ENCODE assay signal across 17 cellular contexts in genomic region chr7:103547451-103548284, GRCh38.
DNase-seq lines count a peak whose midpoint lies in the region; ATAC-seq and TF ChIP-seq lines count a peak whose summit lies in the region.
"Had no signal": no experiment of that assay in that cellular context is flagged by ENCODE, and none has a peak within 500 bp of the region (broad histone marks: within the 10 kb centered on the region; RNA-seq: fewer than 3 reads in every experiment).

No MANE protein-coding gene starts in this region.

- peak; percentile 10 for DNase-seq in SK-MEL-5 (ENCODE audit: low read depth, low spot score)
- peak; percentile 3 for DNase-seq in stromal cell of bone marrow (ENCODE audit: low read depth)
- DNase-seq in stomach, result no peak
- no peak for DNase-seq in T1000 (lab: John Stamatoyannopoulos, UW)
- no peak for DNase-seq in EL
- no peak for DNase-seq in activated CD8-positive, alpha-beta memory T cell treated with anti-CD3 and anti-CD28 coated beads for 24 hours
- DNase-seq: COR-L47, GM23248, HCEC 1CT, Karpas-422, NCI-H1417, NCI-H187 treated with DMSO at 0.1 percent for 48 hours, NCI-H748 treated with DMSO at 0.1 percent for 48 hours, SW 1271 had no signal

- no peaks in the 10 kb centered on the region for H3K27me3 ChIP-seq in stomach
- H3K27me3 ChIP-seq: SJSA1 had no signal

- peak; percentile 55 for ATAC-seq in GM18867 (IDR thresholded peaks at IDR 0.05; ENCODE audit: unreplicated experiment)
- ATAC-seq in HG03342 (IDR thresholded peaks at IDR 0.05; ENCODE audit: unreplicated experiment), result peak; percentile 46

- no peak overlapping the region for H3K27ac ChIP-seq in stomach
- H3K27ac ChIP-seq: GM23248, SJSA1 had no signal

- WGBS in stomach, 5 donors, result 72 to 80% (median 75%) methylated on average over 3 of the region's 3 CpGs

- no peaks in the 10 kb centered on the region for H3K36me3 ChIP-seq in stomach
- H3K36me3 ChIP-seq: SJSA1 had no signal

- no peak for TF ChIP-seq POLR2A in stomach (IDR thresholded peaks at IDR 0.05)

- no peaks in the 10 kb centered on the region for H3K4me1 ChIP-seq in stomach
- H3K4me1 ChIP-seq: SJSA1 had no signal

- H3K9me3 ChIP-seq in stomach, result no peaks in the 10 kb centered on the region
- H3K9me3 ChIP-seq: SJSA1 had no signal

- in situ Hi-C loops in SK-MEL-5 (cut with HindIII; ENCODE audit: low pct_unique_long_range_greater_than_20kb, low sequenced_read_pairs), result loop anchor here (25.0 kb wide), 1 partner anchor 615 kb away; no protein-coding TSS in a partner anchor

- H3K4me3 ChIP-seq in stomach, result no peak overlapping the region
- H3K4me3 ChIP-seq: GM23248, SJSA1 had no signal

- TF ChIP-seq CTCF in stomach (IDR thresholded peaks at IDR 0.05), result no peak

- intact Hi-C loops in stomach (cut with DNase I; ENCODE audit: low total_unique reads), result no loop called here

- TF ChIP-seq EP300 in stomach (IDR thresholded peaks at IDR 0.05), result no peak

Comparison
In these comparisons a context has a peak if more than half of its experiments do, and no peak if none do; other contexts are left out.
1. DNase-seq: peak in SK-MEL-5 (single experiment) and stromal cell of bone marrow (single experiment); none in stomach (single experiment), T1000 (single experiment), EL (single experiment) and activated CD8-positive, alpha-beta memory T cell treated with anti-CD3 and anti-CD28 coated beads for 24 hours (single experiment).